21 cellular contexts compared by ENCODE assay signal in genomic region chr20:9867196-9867980, GRCh38. TPM values are rescaled to one million over a fixed set of nuclear protein-coding genes. Genes with fewer than 3 reads are reported as not detected.
A peak's percentile ranks its signal among the peaks of the same experiment; 100 is the strongest.
DNase-seq lines count a peak whose midpoint lies in the region; ATAC-seq, FAIRE-seq and TF ChIP-seq lines count a peak whose summit lies in the region.
"Had no signal": no experiment of that assay in that cellular context is flagged by ENCODE, and none has a peak within 500 bp of the region (broad histone marks: within the 10 kb centered on the region; RNA-seq: fewer than 3 reads in every experiment).

No MANE protein-coding gene starts in this region.

- DNase-seq in A549 (ENCODE audit: low read depth in 1 of 2, low spot score in 1 of 2) (no peak), NCI-H446 (lab: John Stamatoyannopoulos, UW) (peak; percentile 64 to 85), NCI-H524 treated with DMSO at 0.1 percent for 48 hours (lab: John Stamatoyannopoulos, UW) (peak; percentile 78), pons (ENCODE audit: low spot score) (peak; percentile 32), medulla oblongata (ENCODE audit: extremely low spot score) (no peak)
- no peak for DNase-seq in activated CD4-positive, alpha-beta memory T cell treated with anti-CD3 and anti-CD28 coated beads, Interleukin-2, amount 10 ng/mL, durations not matched to agents 7 days and 5 days
- DNase-seq: 8988T; Calu3; CD4-positive, alpha-beta memory T cell; COR-L47; DMS53; DMS79 treated with DMSO at 0.1 percent for 48 hours; GOT3; HFFc6 had no signal

- peak; percentile 56 for FAIRE-seq in A549 (lab: Jason Lieb, UNC)
- FAIRE-seq: G401.6, GM12892, H54 had no signal

- no peak for TF ChIP-seq EP300 in A549 (IDR thresholded peaks at IDR 0.05)

- no peak for TF ChIP-seq POLR2A in A549 (IDR thresholded peaks at IDR 0.05; ENCODE audit: low read length)

- ATAC-seq in A549 (no peak), esophagus mucosa (no peak)

- WGBS in A549 (ENCODE audit: missing lambda C conversion rate): 1% methylated on average over 6 of the region's 6 CpGs

- H3K9me3 ChIP-seq in A549: no peaks in the 10 kb centered on the region
- H3K9me3 ChIP-seq: HAP-1 had no signal

- H3K4me3 Mint-ChIP-seq in activated CD4-positive, alpha-beta memory T cell treated with anti-CD3 and anti-CD28 coated beads, Interleukin-2, amount 10 ng/mL, durations not matched to agents 7 days and 5 days: no peak overlapping the region
- H3K4me3 Mint-ChIP-seq: CD4-positive, alpha-beta memory T cell; HFFc6 had no signal

- TF ChIP-seq CTCF in A549 (IDR thresholded peaks at IDR 0.05): no peak

- no peaks in the 10 kb centered on the region for H3K27me3 Mint-ChIP-seq in activated CD4-positive, alpha-beta memory T cell treated with anti-CD3 and anti-CD28 coated beads, Interleukin-2, amount 10 ng/mL, durations not matched to agents 7 days and 5 days
- H3K27me3 Mint-ChIP-seq: CD4-positive, alpha-beta memory T cell had no signal

- CTCF ChIA-PET in A549 (lab: Yijun Ruan, JAX): no interaction called here
- CTCF ChIA-PET in activated CD4-positive, alpha-beta memory T cell treated with anti-CD3 and anti-CD28 coated beads, Interleukin-2, amount 10 ng/mL, durations not matched to agents 7 days and 5 days (lab: Charles Lee): no interaction called here

- no peak for TF ChIP-seq RAD21 in A549 (conservative IDR thresholded peaks at IDR 0.05 in 1 of 2, IDR thresholded peaks at IDR 0.05 in 1 of 2)

- POLR2A ChIA-PET in A549 (lab: Yijun Ruan, JAX): no interaction called here
- POLR2A ChIA-PET in activated CD4-positive, alpha-beta memory T cell treated with anti-CD3 and anti-CD28 coated beads, Interleukin-2, amount 10 ng/mL, durations not matched to agents 7 days and 5 days (lab: Charles Lee): no interaction called here

- H3K4me1 Mint-ChIP-seq in activated CD4-positive, alpha-beta memory T cell treated with anti-CD3 and anti-CD28 coated beads, Interleukin-2, amount 10 ng/mL, durations not matched to agents 7 days and 5 days: no peaks in the 10 kb centered on the region
- H3K4me1 Mint-ChIP-seq: CD4-positive, alpha-beta memory T cell had no signal

- H3K4me2 ChIP-seq in A549: no peak overlapping the region

- no peak overlapping the region for H3K27ac ChIP-seq in A549

- H3K36me3 Mint-ChIP-seq in activated CD4-positive, alpha-beta memory T cell treated with anti-CD3 and anti-CD28 coated beads, Interleukin-2, amount 10 ng/mL, durations not matched to agents 7 days and 5 days (ENCODE audit: low read depth): no peaks in the 10 kb centered on the region
- H3K36me3 Mint-ChIP-seq: CD4-positive, alpha-beta memory T cell had no signal

- H3K9me3 Mint-ChIP-seq in activated CD4-positive, alpha-beta memory T cell treated with anti-CD3 and anti-CD28 coated beads, Interleukin-2, amount 10 ng/mL, durations not matched to agents 7 days and 5 days: no peaks in the 10 kb centered on the region

- no peak overlapping the region for H3K4me3 ChIP-seq in A549
- H3K4me3 ChIP-seq: HAP-1 had no signal

- H3K27ac Mint-ChIP-seq in activated CD4-positive, alpha-beta memory T cell treated with anti-CD3 and anti-CD28 coated beads, Interleukin-2, amount 10 ng/mL, durations not matched to agents 7 days and 5 days: no peak overlapping the region
- H3K27ac Mint-ChIP-seq: CD4-positive, alpha-beta memory T cell; HFFc6 had no signal

- H3K4me1 ChIP-seq in A549: no peaks in the 10 kb centered on the region
- H3K4me1 ChIP-seq: HAP-1 had no signal

TF ChIP-seq in A549, 52 proteins besides CTCF, POLR2A, EP300 and RAD21:
- no peak for TF ChIP-seq ESRRA (IDR thresholded peaks at IDR 0.05; ENCODE audit: borderline replicate concordance, low read length)
- no peak for TF ChIP-seq NR3C1 (IDR thresholded peaks at IDR 0.05)
- TF ChIP-seq USF2 (IDR thresholded peaks at IDR 0.05): no peak
- no peak for TF ChIP-seq FOSL2 (IDR thresholded peaks at IDR 0.05)
- TF ChIP-seq FOSL2 (CRISPR knock-in tag; IDR thresholded peaks at IDR 0.05): no peak
- no peak for TF ChIP-seq JUN (IDR thresholded peaks at IDR 0.05)
- TF ChIP-seq CEBPB (IDR thresholded peaks at IDR 0.05): no peak
- TF ChIP-seq HOXB5 (CRISPR knock-in tag; IDR thresholded peaks at IDR 0.05): no peak
- no peak for TF ChIP-seq RNF2 (IDR thresholded peaks at IDR 0.05; ENCODE audit: borderline replicate concordance, low read depth)
- no peak for TF ChIP-seq HMGXB4 (CRISPR knock-in tag; IDR thresholded peaks at IDR 0.05; ENCODE audit: borderline replicate concordance)
- TF ChIP-seq RCOR1 (IDR thresholded peaks at IDR 0.05; ENCODE audit: low read depth, low read length): no peak
- TF ChIP-seq REST (IDR thresholded peaks at IDR 0.05): no peak
- TF ChIP-seq E2F6 (IDR thresholded peaks at IDR 0.05; ENCODE audit: borderline replicate concordance, low read depth): no peak
- no peak for TF ChIP-seq BHLHE40 (IDR thresholded peaks at IDR 0.05; ENCODE audit: low read depth, low read length)
- TF ChIP-seq TFCP2L1 (CRISPR knock-in tag; IDR thresholded peaks at IDR 0.05): no peak
- no peak for TF ChIP-seq TP53 (CRISPR knock-in tag; IDR thresholded peaks at IDR 0.05)
- TF ChIP-seq HEYL (CRISPR knock-in tag; IDR thresholded peaks at IDR 0.05): no peak
- no peak for TF ChIP-seq NFE2L2 (conservative IDR thresholded peaks at IDR 0.05; ENCODE audit: low read length)
- TF ChIP-seq RFX5 (IDR thresholded peaks at IDR 0.05): no peak
- no peak for TF ChIP-seq JUNB (IDR thresholded peaks at IDR 0.05)

RNA-seq across cellular contexts. Expression of gene PAK5, which starts 28.5 kb away (rescaled TPM):
- 0.01 and 0.03 TPM in 2 replicates for polyA plus RNA-seq in A549 (2011; rRNA removed)
- polyA plus RNA-seq in A549 (2012; cell fraction: cytosol; rRNA removed): not detected in 2 replicates
- not detected in 2 replicates for polyA plus RNA-seq in A549 (2012; cell fraction: nucleus; rRNA removed)
- not detected in 3 replicates for polyA plus RNA-seq in A549 (2017; fragmentation: RNase III; extraction: RNeasy Plus Mini Kit Qiagen cat#74134 plus additional on column Dnase treatment)
- 0.05 and 0.12 TPM in 2 replicates for polyA minus RNA-seq in A549 (2011; rRNA and poly(A)+ RNA removed)
- 0.52 TPM for total RNA-seq in esophagus mucosa
- total RNA-seq in activated CD4-positive, alpha-beta memory T cell treated with anti-CD3 and anti-CD28 coated beads, Interleukin-2, amount 10 ng/mL, durations not matched to agents 7 days and 5 days: not detected
- total RNA-seq: A673; Calu3; CD4-positive, alpha-beta memory T cell; HFFc6 had no signal
- polyA plus RNA-seq: BJ; CD4-positive, alpha-beta memory T cell had no signal

Comparison
In these comparisons a context has a peak if more than half of its experiments do, and no peak if none do; other contexts are left out.
1. DNase-seq: peak in NCI-H446 (2 of 2), NCI-H524 treated with DMSO at 0.1 percent for 48 hours (single experiment) and pons (single experiment); none in A549 (0 of 2), activated CD4-positive, alpha-beta memory T cell treated with anti-CD3 and anti-CD28 coated beads, Interleukin-2, amount 10 ng/mL, durations not matched to agents 7 days and 5 days (single experiment) and medulla oblongata (single experiment).